ENCODE assay signal across 6 cellular contexts in the genomic region with DNA sequence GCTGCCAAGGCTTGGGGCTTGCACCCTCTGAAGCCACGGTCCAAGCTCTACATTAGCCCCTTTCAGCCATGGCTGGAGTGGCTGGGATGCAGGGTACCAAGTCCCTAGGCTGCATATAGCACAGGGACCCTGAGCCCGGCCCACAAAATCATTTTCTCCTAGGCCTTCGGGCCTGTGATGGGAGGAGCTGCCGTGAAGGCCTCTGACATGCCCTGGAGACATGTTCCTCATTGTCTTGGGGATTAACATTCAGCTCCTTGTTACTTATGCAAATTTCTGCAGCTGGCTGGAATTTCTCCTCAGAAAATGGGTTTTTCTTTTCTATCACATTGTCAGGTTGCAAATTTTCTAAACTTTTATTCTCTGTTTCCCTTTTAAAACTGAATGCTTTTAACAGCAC.
DNase-seq lines count a peak whose midpoint lies in the region; ATAC-seq lines count a peak whose summit lies in the region.
"Not testable (repeated sequence)": the region's sequence is repeated elsewhere in the genome, so short reads cannot be mapped to it uniquely, and the experiment has no call there.

No MANE protein-coding gene starts in this region.

- H3K9ac ChIP-seq in NT2/D1 (ENCODE audit: insufficient read length, low read depth); mesendoderm (ENCODE audit: low read length): not testable (repeated sequence)

- not testable (repeated sequence) for H3K79me2 ChIP-seq in mesendoderm (ENCODE audit: control insufficient read depth, insufficient read depth, low read length)

- H2BK15ac ChIP-seq in mesendoderm (replicated peaks; ENCODE audit: low read depth): not testable (repeated sequence)

- peak; percentile 26 for DNase-seq in ELF-1 (ENCODE audit: low read depth, low spot score)
- DNase-seq in HAP-1 (ENCODE audit: low spot score in 2 of 2): peak; percentile 81 to 90
- peak; percentile 5 for DNase-seq in NT2/D1 (ENCODE audit: low read depth, low spot score)
- DNase-seq in Right ventricle myocardium inferior (ENCODE audit: missing footprints): peak; percentile 50
- DNase-seq in right cardiac atrium: peak in 2 of 3 donors; percentile 12 to 17
- DNase-seq in mesendoderm: peak; percentile 42

- not testable (repeated sequence) for H3K4ac ChIP-seq in mesendoderm (ENCODE audit: low read depth, low read length)

- H3K9me3 ChIP-seq in HAP-1; NT2/D1 (ENCODE audit: insufficient read depth, low read length); right cardiac atrium (ENCODE audit: control insufficient read depth, low read length): not testable (repeated sequence)

- H3K18ac ChIP-seq in mesendoderm (ENCODE audit: low read length): not testable (repeated sequence)

- not testable (repeated sequence) for H3K27ac ChIP-seq in right cardiac atrium (ENCODE audit: low read length); mesendoderm (ENCODE audit: low read depth, low read length)

- H2BK120ac ChIP-seq in mesendoderm (ENCODE audit: low read depth, low read length): not testable (repeated sequence)

- not testable (repeated sequence) for H3K36me3 ChIP-seq in HAP-1 (replicated peaks); NT2/D1 (ENCODE audit: insufficient read depth, insufficient read length, low read length); mesendoderm (ENCODE audit: control insufficient read depth, insufficient read depth, low read length)

- H3K4me1 ChIP-seq in HAP-1: peaks cover 14% of the 10 kb centered on the region
- H3K4me1 ChIP-seq in NT2/D1 (ENCODE audit: insufficient read depth, insufficient read length); right cardiac atrium (ENCODE audit: control insufficient read depth, insufficient read depth, low read length); mesendoderm (ENCODE audit: control insufficient read depth, low read depth, low read length): not testable (repeated sequence)

- intact Hi-C loops in Right ventricle myocardium inferior (cut with DNase I); right cardiac atrium (cut with DNase I): not testable (repeated sequence)

- H3K79me1 ChIP-seq in mesendoderm (ENCODE audit: low read length): not testable (repeated sequence)

- WGBS in right cardiac atrium: 84% methylated on average over 4 of the region's 4 CpGs
- no CpG with 5 or more reads among the region's 4 CpGs for WGBS in mesendoderm (ENCODE audit: extremely low coverage, insufficient coverage, low lambda C conversion rate)

- not testable (repeated sequence) for H4K8ac ChIP-seq in mesendoderm (ENCODE audit: low read depth, low read length)

- H3K56ac ChIP-seq in mesendoderm (ENCODE audit: low read length): not testable (repeated sequence)

- H4K5ac ChIP-seq in mesendoderm (ENCODE audit: low read length): not testable (repeated sequence)

- H2BK5ac ChIP-seq in mesendoderm (ENCODE audit: low read length): not testable (repeated sequence)

- H3K23ac ChIP-seq in mesendoderm (ENCODE audit: low read length): not testable (repeated sequence)

- in situ Hi-C loops in HAP-1 (cut with MboI; ENCODE audit: low sequenced_read_pairs): not testable (repeated sequence)

- ATAC-seq in Right ventricle myocardium inferior, right cardiac atrium: not testable (repeated sequence)

- not testable (repeated sequence) for H3K27me3 ChIP-seq in HAP-1 (ENCODE audit: low read depth); NT2/D1 (ENCODE audit: insufficient read depth, insufficient read length); right cardiac atrium (ENCODE audit: control insufficient read depth, insufficient read depth); mesendoderm (ENCODE audit: insufficient read depth, low read length, poor library complexity)

- H3K4me2 ChIP-seq in mesendoderm (ENCODE audit: low read length): not testable (repeated sequence)

- H3K4me3 ChIP-seq in HAP-1; NT2/D1 (ENCODE audit: insufficient read length, low read depth); right cardiac atrium (ENCODE audit: low read length); mesendoderm (ENCODE audit: low read length): not testable (repeated sequence)

- not testable (repeated sequence) for H2AK5ac ChIP-seq in mesendoderm (ENCODE audit: low read length)

Comparison
In these comparisons a context has a peak if more than half of its experiments do, and no peak if none do; other contexts are left out.
1. DNase-seq: peak in every context shown above with its lines; median percentile 86 in HAP-1; 50 in Right ventricle myocardium inferior; 42 in mesendoderm; 26 in ELF-1; 14 in right cardiac atrium; 5 in NT2/D1.